ENCODE assay signal across 21 cellular contexts in the genomic region with DNA sequence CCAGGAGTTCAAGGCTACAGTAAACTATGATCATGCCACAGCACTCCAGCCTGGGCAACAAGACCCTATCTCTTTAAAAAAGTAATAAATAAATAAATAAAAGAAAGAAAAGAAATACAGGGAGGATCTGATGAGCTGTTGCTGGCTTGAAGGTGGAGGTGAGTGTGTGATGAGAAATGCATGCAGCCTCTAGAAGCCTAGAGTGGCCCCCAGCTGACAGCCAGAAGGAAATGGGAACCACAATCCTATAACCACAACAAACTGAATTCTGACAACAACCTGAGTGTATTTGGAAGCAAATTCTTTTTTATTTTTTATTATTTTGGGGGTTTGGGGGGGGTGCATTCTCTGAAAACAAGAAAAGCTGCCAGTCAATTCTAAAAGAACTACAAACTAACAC. TPM values are rescaled to one million over a fixed set of nuclear protein-coding genes. Genes with fewer than 3 reads are reported as not detected.
DNase-seq lines count a peak whose midpoint lies in the region; ATAC-seq and TF ChIP-seq lines count a peak whose summit lies in the region.
"Had no signal": no experiment of that assay in that cellular context is flagged by ENCODE, and none has a peak within 500 bp of the region (broad histone marks: within the 10 kb centered on the region; RNA-seq: fewer than 3 reads in every experiment).

No MANE protein-coding gene starts in this region.

- no peak overlapping the region for H3K4me3 ChIP-seq in CD4-positive, CD25-positive, alpha-beta regulatory T cell (ENCODE audit: low read depth, low read length)
- H3K4me3 ChIP-seq: BLaER1 treated with 17β-estradiol and CSF1 and Interleukin-3, amounts not matched to agents 10 nM and 100 nM; Peyer's patch had no signal

- no peak for TF ChIP-seq CTCF in foreskin keratinocyte (conservative IDR thresholded peaks at IDR 0.05)

- H3K9me3 Mint-ChIP-seq in activated CD4-positive, alpha-beta T cell treated with anti-CD3 and anti-CD28 coated beads, Interleukin-2, amount 10 ng/mL, durations not matched to agents 24 days and 14 days, result no peaks in the 10 kb centered on the region
- H3K9me3 Mint-ChIP-seq in CD4-positive, CD25-positive, alpha-beta regulatory T cell, result no peaks in the 10 kb centered on the region
- H3K9me3 Mint-ChIP-seq in effector memory CD8-positive, alpha-beta T cell, result no peaks in the 10 kb centered on the region

- ATAC-seq in CD4-positive, CD25-positive, alpha-beta regulatory T cell (ENCODE audit: low read depth in 2 of 2), result no peak
- peak; percentile 41 for ATAC-seq in effector memory CD8-positive, alpha-beta T cell (replicated peaks)
- ATAC-seq in foreskin keratinocyte, result no peak

- no peaks in the 10 kb centered on the region for H3K27me3 Mint-ChIP-seq in activated CD4-positive, alpha-beta T cell treated with anti-CD3 and anti-CD28 coated beads, Interleukin-2, amount 10 ng/mL, durations not matched to agents 24 days and 14 days
- no peaks in the 10 kb centered on the region for H3K27me3 Mint-ChIP-seq in CD4-positive, CD25-positive, alpha-beta regulatory T cell
- no peaks in the 10 kb centered on the region for H3K27me3 Mint-ChIP-seq in effector memory CD8-positive, alpha-beta T cell

- peaks cover 21% of the 10 kb centered on the region for H3K36me3 ChIP-seq in CD4-positive, CD25-positive, alpha-beta regulatory T cell (ENCODE audit: control insufficient read depth, insufficient read depth, low read length)

- peaks cover 20% of the 10 kb centered on the region for H3K4me1 Mint-ChIP-seq in activated CD4-positive, alpha-beta T cell treated with anti-CD3 and anti-CD28 coated beads, Interleukin-2, amount 10 ng/mL, durations not matched to agents 24 days and 14 days
- H3K4me1 Mint-ChIP-seq in CD4-positive, CD25-positive, alpha-beta regulatory T cell, result peaks cover 14 to 33% (median 23%) of the 10 kb centered on the region in 4 donors
- peaks cover 10 to 17% of the 10 kb centered on the region in 2 donors for H3K4me1 Mint-ChIP-seq in effector memory CD8-positive, alpha-beta T cell (ENCODE audit: low read depth in 2 of 2)

- H3K9me3 ChIP-seq in CD4-positive, CD25-positive, alpha-beta regulatory T cell (ENCODE audit: control insufficient read depth in 2 of 2, low read length in 2 of 2), result no peaks in the 10 kb centered on the region
- H3K9me3 ChIP-seq: BLaER1 treated with 17β-estradiol and CSF1 and Interleukin-3, amounts not matched to agents 10 nM and 100 nM; Peyer's patch; SK-N-SH had no signal

- H3K4me1 ChIP-seq in CD4-positive, CD25-positive, alpha-beta regulatory T cell (ENCODE audit: control insufficient read depth, insufficient read depth, low read length, poor library complexity, severe bottlenecking), result peaks cover 5% of the 10 kb centered on the region
- H3K4me1 ChIP-seq in foreskin keratinocyte, result no peaks in the 10 kb centered on the region
- H3K4me1 ChIP-seq: Peyer's patch had no signal

- no peak for DNase-seq in activated CD4-positive, alpha-beta T cell treated with anti-CD3 and anti-CD28 coated beads, Interleukin-2, amount 10 ng/mL, durations not matched to agents 24 days and 14 days
- no peak for DNase-seq in activated CD4-positive, alpha-beta T cell treated with anti-CD3 and anti-CD28 coated beads, Interleukin-2, amount 50 U/mL, for 4 hours
- DNase-seq in CD4-positive, CD25-positive, alpha-beta regulatory T cell, result no peak
- DNase-seq in MV-4-11 (lab: John Stamatoyannopoulos, UW) (peak; percentile 24), head of caudate nucleus (no peak), foreskin keratinocyte (no peak), DMS53 treated with DMSO at 0.1 percent for 48 hours (lab: John Stamatoyannopoulos, UW; ENCODE audit: unreplicated experiment) (no peak)
- no peak for DNase-seq in effector memory CD8-positive, alpha-beta T cell
- DNase-seq: 8988T, COR-L47, DMS153, HCEC 1CT, IMR-90, NCI-H1105, NCI-H187, NCI-H446, NCI-H82, Peyer's patch, Right ventricle myocardium superior, SK-N-SH had no signal

- peaks cover 41% of the 10 kb centered on the region for H3K36me3 Mint-ChIP-seq in activated CD4-positive, alpha-beta T cell treated with anti-CD3 and anti-CD28 coated beads, Interleukin-2, amount 10 ng/mL, durations not matched to agents 24 days and 14 days (ENCODE audit: low read depth)
- H3K36me3 Mint-ChIP-seq in CD4-positive, CD25-positive, alpha-beta regulatory T cell, result peaks cover 19% of the 10 kb centered on the region
- H3K36me3 Mint-ChIP-seq in effector memory CD8-positive, alpha-beta T cell (ENCODE audit: insufficient read depth), result peaks cover 56% of the 10 kb centered on the region

- no peaks in the 10 kb centered on the region for H3K27me3 ChIP-seq in CD4-positive, CD25-positive, alpha-beta regulatory T cell (ENCODE audit: control insufficient read depth, insufficient read depth, low read length)
- H3K27me3 ChIP-seq in foreskin keratinocyte, result no peaks in the 10 kb centered on the region
- H3K27me3 ChIP-seq: BLaER1 treated with 17β-estradiol and CSF1 and Interleukin-3, amounts not matched to agents 10 nM and 100 nM; Peyer's patch had no signal

- peak overlapping the region; percentile 29 for H3K27ac Mint-ChIP-seq in activated CD4-positive, alpha-beta T cell treated with anti-CD3 and anti-CD28 coated beads, Interleukin-2, amount 10 ng/mL, durations not matched to agents 24 days and 14 days
- peak overlapping the region; percentile 36 to 67 (median 38) for H3K27ac Mint-ChIP-seq in CD4-positive, CD25-positive, alpha-beta regulatory T cell
- H3K27ac Mint-ChIP-seq in effector memory CD8-positive, alpha-beta T cell, result peak overlapping the region in 1 of 2 donors; percentile 65

- intact Hi-C loops in activated CD4-positive, alpha-beta T cell treated with anti-CD3 and anti-CD28 coated beads, Interleukin-2, amount 10 ng/mL, durations not matched to agents 24 days and 14 days (cut with micrococcal nuclease), result no loop called here
- intact Hi-C loops in head of caudate nucleus (cut with DNase I), result no loop called here

- H3K4me3 Mint-ChIP-seq in activated CD4-positive, alpha-beta T cell treated with anti-CD3 and anti-CD28 coated beads, Interleukin-2, amount 10 ng/mL, durations not matched to agents 24 days and 14 days, result no peak overlapping the region
- peak overlapping the region in 1 of 4 donors; percentile 2 for H3K4me3 Mint-ChIP-seq in CD4-positive, CD25-positive, alpha-beta regulatory T cell
- H3K4me3 Mint-ChIP-seq in effector memory CD8-positive, alpha-beta T cell, result no peak overlapping the region

- H3K27ac ChIP-seq in CD4-positive, CD25-positive, alpha-beta regulatory T cell (ENCODE audit: insufficient read depth, low read length, poor library complexity, severe bottlenecking), result no peak overlapping the region
- H3K27ac ChIP-seq in foreskin keratinocyte, result no peak overlapping the region
- H3K27ac ChIP-seq: BLaER1 treated with 17β-estradiol and CSF1 and Interleukin-3, amounts not matched to agents 10 nM and 100 nM; Peyer's patch had no signal

RNA-seq across cellular contexts. Expression of a gene that starts 14.6 kb away (rescaled TPM):
- total RNA-seq in activated CD4-positive, alpha-beta T cell treated with anti-CD3 and anti-CD28 coated beads, Interleukin-2, amount 10 ng/mL, durations not matched to agents 24 days and 14 days, result 44.9 and 50.9 TPM in 2 replicates
- total RNA-seq in CD4-positive, CD25-positive, alpha-beta regulatory T cell, result 25.7 TPM
- polyA plus RNA-seq in CD4-positive, CD25-positive, alpha-beta regulatory T cell, result 10 to 100 TPM; 15.0 to 24.9 (median 17.0) TPM
- total RNA-seq in foreskin keratinocyte, result 32.8 and 37.3 TPM in 2 replicates
- polyA plus RNA-seq in foreskin keratinocyte, result 16.9 and 22.7 TPM in 2 replicates

RNA-seq across cellular contexts. Expression of a gene that starts 46.3 kb away (rescaled TPM):
- not detected in 2 replicates for total RNA-seq in activated CD4-positive, alpha-beta T cell treated with anti-CD3 and anti-CD28 coated beads, Interleukin-2, amount 10 ng/mL, durations not matched to agents 24 days and 14 days
- not detected for total RNA-seq in CD4-positive, CD25-positive, alpha-beta regulatory T cell
- polyA plus RNA-seq in CD4-positive, CD25-positive, alpha-beta regulatory T cell, result under 1 TPM in 2 of 4 donors, not detected in 2; 0.09 to 0.11 TPM
- total RNA-seq in foreskin keratinocyte, result 0.07 TPM in 2 replicates
- polyA plus RNA-seq in foreskin keratinocyte, result 0.13 and 0.16 TPM in 2 replicates
- total RNA-seq: IMR-90 had no signal
- polyA plus RNA-seq: IMR-90 had no signal
